Comparison of ENCODE assay signal across 22 cellular contexts in the genomic region with DNA sequence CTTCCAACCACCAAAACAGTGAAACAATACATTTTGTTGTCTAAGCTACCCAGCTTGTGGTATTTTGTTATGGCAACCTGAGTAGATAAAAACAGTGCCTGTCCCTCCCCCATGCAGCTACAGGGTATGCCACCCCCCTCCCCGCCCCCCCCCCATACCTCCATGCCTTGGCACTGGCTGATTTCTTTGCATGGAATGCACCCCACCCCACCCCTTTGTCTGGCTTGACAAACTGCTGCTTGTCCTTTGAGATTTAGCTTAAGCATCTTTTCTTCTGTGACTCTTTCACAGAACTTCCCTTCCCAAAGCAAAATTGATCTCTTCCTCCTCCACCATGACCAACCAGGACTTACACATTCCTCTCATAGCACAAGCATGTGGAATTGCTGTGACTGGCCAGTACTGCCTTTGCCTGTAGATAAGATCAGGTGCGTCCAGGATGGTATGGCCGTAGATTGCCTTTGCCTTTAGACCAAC.
DNase-seq lines count a peak whose midpoint lies in the region; ATAC-seq, FAIRE-seq and TF ChIP-seq lines count a peak whose summit lies in the region.
"Had no signal": no experiment of that assay in that cellular context is flagged by ENCODE, and none has a peak within 500 bp of the region (broad histone marks: within the 10 kb centered on the region; RNA-seq: fewer than 3 reads in every experiment).

No MANE protein-coding gene starts in this region.

- peak overlapping the region; percentile 31 for H3K4me3 Mint-ChIP-seq in Calu3 (ENCODE audit: low read depth, unreplicated experiment)
- no peak overlapping the region for H3K4me3 Mint-ChIP-seq in mesothelial cell of epicardium
- no peak overlapping the region for H3K4me3 Mint-ChIP-seq in activated naive CD8-positive, alpha-beta T cell treated with anti-CD3 and anti-CD28 coated beads for 36 hours
- H3K4me3 Mint-ChIP-seq: activated naive CD4-positive, alpha-beta T cell treated with anti-CD3 and anti-CD28 coated beads for 36 hours; CD4-positive, alpha-beta T cell; immature natural killer cell; nephron had no signal

- H3K36me3 Mint-ChIP-seq in Calu3 (ENCODE audit: insufficient read depth, unreplicated experiment), result peaks cover 26% of the 10 kb centered on the region
- H3K36me3 Mint-ChIP-seq in mesothelial cell of epicardium, result no peaks in the 10 kb centered on the region
- no peaks in the 10 kb centered on the region for H3K36me3 Mint-ChIP-seq in activated naive CD8-positive, alpha-beta T cell treated with anti-CD3 and anti-CD28 coated beads for 36 hours
- H3K36me3 Mint-ChIP-seq: immature natural killer cell had no signal

- H3K4me3 ChIP-seq in H1 (ENCODE audit: extremely low read depth in 1 of 4, insufficient read depth in 2 of 4, low read depth in 3 of 4, low read length in 4 of 4), result no peak overlapping the region
- H3K4me3 ChIP-seq: colonic mucosa, gastrocnemius medialis, stomach had no signal

- no peak overlapping the region for H3K56ac ChIP-seq in H1 (replicated peaks; ENCODE audit: insufficient read length, low read depth, low read length)

- no peaks in the 10 kb centered on the region for H3K79me1 ChIP-seq in H1 (ENCODE audit: low read depth, low read length)

- 73% methylated on average over 3 of the region's 3 CpGs; no CpG with 5 or more reads in 1 of the 2 experiments for WGBS in H1 (ENCODE audit: extremely low coverage in 1 of 2, insufficient coverage in 1 of 2, insufficient read length in 1 of 2, insufficient replicate concordance in 2 of 2, low coverage in 1 of 2, low lambda C conversion rate in 2 of 2, missing lambda C conversion rate in 1 of 2), 2 experiments

- H4K5ac ChIP-seq in H1 (ENCODE audit: insufficient read length, low read depth, low read length), result no peak overlapping the region

- H3K4ac ChIP-seq in H1 (replicated peaks; ENCODE audit: insufficient read length, low read depth, low read length), result no peak overlapping the region

- H3K18ac ChIP-seq in H1 (ENCODE audit: extremely low read depth, low read length), result no peak overlapping the region; the same call in 1 of the 2 replicates

- no peak for ATAC-seq in GM21526 (IDR thresholded peaks at IDR 0.05; ENCODE audit: low FRiP score, unreplicated experiment)
- ATAC-seq: gastrocnemius medialis had no signal

- H3K9me3 ChIP-seq in H1 (ENCODE audit: insufficient read depth in 2 of 2, low read depth in 1 of 2, low read length in 1 of 2), result no peaks in the 10 kb centered on the region
- H3K9me3 ChIP-seq: colonic mucosa, gastrocnemius medialis, stomach had no signal

- TF ChIP-seq POLR2A in H1 (IDR thresholded peaks at IDR 0.05; ENCODE audit: control extremely low read depth in 1 of 2, low read depth in 2 of 2, low read length in 2 of 2), result no peak

- no peaks in the 10 kb centered on the region for H3K27me3 ChIP-seq in H1 (replicated peaks in 1 of 4; ENCODE audit: control insufficient read depth in 3 of 4, extremely low read depth in 1 of 4, insufficient read depth in 3 of 4, low read length in 3 of 4)
- H3K27me3 ChIP-seq: colonic mucosa, gastrocnemius medialis, stomach had no signal

- H4K20me1 ChIP-seq in H1 (replicated peaks in 1 of 2; ENCODE audit: control insufficient read depth in 1 of 2, insufficient read depth in 2 of 2, low read length in 2 of 2), result no peaks in the 10 kb centered on the region

- DNase-seq in Calu3, result peak; percentile 83
- peak; percentile 12 for DNase-seq in HuH-7.5 (ENCODE audit: low spot score)
- DNase-seq in H1 (ENCODE audit: low read depth in 1 of 2, low spot score in 2 of 2), result no peak
- no peak for DNase-seq in mesothelial cell of epicardium (ENCODE audit: low spot score in 2 of 2, unreplicated experiment in 2 of 2)
- DNase-seq in activated naive CD8-positive, alpha-beta T cell treated with anti-CD3 and anti-CD28 coated beads for 36 hours, result no peak
- no peak for DNase-seq in CD1c-positive myeloid dendritic cell (ENCODE audit: extremely low spot score)
- no peak for DNase-seq in GM19240 (ENCODE audit: insufficient read length, low spot score)
- DNase-seq: activated naive CD4-positive, alpha-beta T cell treated with anti-CD3 and anti-CD28 coated beads for 36 hours; activated T-cell treated with anti-CD3 and anti-CD28 coated beads for 4 hours; CD4-positive, alpha-beta T cell; colonic mucosa; DND-41; gastrocnemius medialis; immature natural killer cell; NCI-H1105; NCI-H774; retina; stomach had no signal

- H2BK12ac ChIP-seq in H1 (ENCODE audit: low read depth, low read length), result peak overlapping the region; percentile 10

- H3K27me3 Mint-ChIP-seq in Calu3 (ENCODE audit: unreplicated experiment), result no peaks in the 10 kb centered on the region
- no peaks in the 10 kb centered on the region for H3K27me3 Mint-ChIP-seq in mesothelial cell of epicardium (ENCODE audit: low read depth)
- no peaks in the 10 kb centered on the region for H3K27me3 Mint-ChIP-seq in activated naive CD8-positive, alpha-beta T cell treated with anti-CD3 and anti-CD28 coated beads for 36 hours
- H3K27me3 Mint-ChIP-seq: CD4-positive, alpha-beta T cell had no signal

- intact Hi-C loops in Calu3 (cut with micrococcal nuclease; ENCODE audit: unreplicated experiment), result loop anchor here (2.0 to 5.0 kb wide), 2 partner anchors 82 to 301 kb away; no protein-coding TSS in a partner anchor

- peaks cover 77% of the 10 kb centered on the region for H3K4me1 Mint-ChIP-seq in Calu3 (ENCODE audit: low read depth, unreplicated experiment)
- peaks cover 25% of the 10 kb centered on the region for H3K4me1 Mint-ChIP-seq in mesothelial cell of epicardium
- no peaks in the 10 kb centered on the region for H3K4me1 Mint-ChIP-seq in activated naive CD8-positive, alpha-beta T cell treated with anti-CD3 and anti-CD28 coated beads for 36 hours
- H3K4me1 Mint-ChIP-seq: immature natural killer cell had no signal

- H3K23ac ChIP-seq in H1 (ENCODE audit: insufficient read length), result no peak overlapping the region

- H4K91ac ChIP-seq in H1 (replicated peaks; ENCODE audit: insufficient read length, low read length), result no peak overlapping the region

- H3K9ac ChIP-seq in H1 (replicated peaks in 1 of 4; ENCODE audit: extremely low read depth in 1 of 4, low read depth in 3 of 4, low read length in 3 of 4), result no peak overlapping the region
- H3K9ac ChIP-seq: KMS-11 had no signal

- TF ChIP-seq RAD21 in H1 (IDR thresholded peaks at IDR 0.05 in 1 of 2, conservative IDR thresholded peaks at IDR 0.05 in 1 of 2; ENCODE audit: low read depth in 2 of 2, low read length in 2 of 2), result no peak

- CTCF ChIA-PET in Calu3 (lab: Charles Lee), result interaction anchor here (0.6 to 2.6 kb wide), 5 partner anchors 10 to 622 kb away, joined by 3 to 12 read pairs (median 5); no protein-coding TSS in a partner anchor
- CTCF ChIA-PET in H1 (lab: Charles Lee; ENCODE audit: partially characterized antibody), result interaction anchor here (0.9 to 2.3 kb wide), 4 partner anchors 9 to 369 kb away, joined by 3 to 8 read pairs (median 3); no protein-coding TSS in a partner anchor

- H4K8ac ChIP-seq in H1 (ENCODE audit: extremely low read depth, insufficient read depth, low read length), result no peak overlapping the region

- H3K4me1 ChIP-seq in H1 (replicated peaks in 1 of 4; ENCODE audit: control insufficient read depth in 3 of 4, insufficient read depth in 4 of 4, low read length in 3 of 4), result peaks cover 4 to 12% (median 8%) of the 10 kb centered on the region in 4 experiments; a peak in 6 of 7 replicates
- H3K4me1 ChIP-seq: colonic mucosa, gastrocnemius medialis had no signal

- H2BK120ac ChIP-seq in H1 (replicated peaks; ENCODE audit: low read depth, low read length), result no peak overlapping the region

- no peak overlapping the region for H3K14ac ChIP-seq in H1 (ENCODE audit: insufficient read length)

- peak overlapping the region; percentile 77 for H3K27ac ChIP-seq in H1 (ENCODE audit: low read depth, low read length)
- H3K27ac ChIP-seq: colonic mucosa, gastrocnemius medialis, KMS-11, stomach had no signal

- no TSS peak for BruUV-seq in Calu3 (replicated peaks; lab: Mats Ljungman, UMichigan)

- POLR2A ChIA-PET in H1 (lab: Charles Lee; ENCODE audit: partially characterized antibody), result interaction anchor here (0.6 kb wide), 1 partner anchor 164 kb away, joined by 3 read pairs; no protein-coding TSS in a partner anchor

- peak overlapping the region in 1 of 2 experiments; percentile 7; a peak in 1 of 4 replicates for H3K4me2 ChIP-seq in H1 (ENCODE audit: insufficient read depth in 1 of 2, low read depth in 2 of 2, low read length in 2 of 2)
- H3K4me2 ChIP-seq: KMS-11 had no signal

- no peaks in the 10 kb centered on the region for H3K36me3 ChIP-seq in H1 (ENCODE audit: control insufficient read depth in 2 of 4, insufficient read depth in 4 of 4, low read length in 3 of 4)
- H3K36me3 ChIP-seq: colonic mucosa, gastrocnemius medialis, stomach had no signal

- FAIRE-seq in H1 (lab: Jason Lieb, UNC), result no peak
- FAIRE-seq: GM19239 had no signal

- TF ChIP-seq EP300 in H1 (IDR thresholded peaks at IDR 0.05; ENCODE audit: borderline replicate concordance in 1 of 2, low read depth in 2 of 2, low read length in 2 of 2), result no peak

- H2BK15ac ChIP-seq in H1 (ENCODE audit: low read length), result no peak overlapping the region

- H3K9me3 Mint-ChIP-seq in Calu3 (ENCODE audit: low read depth, unreplicated experiment), result no peaks in the 10 kb centered on the region
- no peaks in the 10 kb centered on the region for H3K9me3 Mint-ChIP-seq in mesothelial cell of epicardium
- no peaks in the 10 kb centered on the region for H3K9me3 Mint-ChIP-seq in activated naive CD8-positive, alpha-beta T cell treated with anti-CD3 and anti-CD28 coated beads for 36 hours
- H3K9me3 Mint-ChIP-seq: activated naive CD4-positive, alpha-beta T cell treated with anti-CD3 and anti-CD28 coated beads for 36 hours; CD4-positive, alpha-beta T cell; nephron had no signal

- no peak for TF ChIP-seq CTCF in Calu3 (IDR thresholded peaks at IDR 0.05; ENCODE audit: unreplicated experiment)
- no peak for TF ChIP-seq CTCF in H1 (IDR thresholded peaks at IDR 0.05; ENCODE audit: control extremely low read depth in 1 of 3, insufficient read depth in 1 of 3, low read depth in 1 of 3, low read length in 3 of 3)
- TF ChIP-seq CTCF in mesothelial cell of epicardium (IDR thresholded peaks at IDR 0.05; ENCODE audit: unreplicated experiment), result no peak

- H3K23me2 ChIP-seq in H1 (ENCODE audit: low read depth, low read length), result no peaks in the 10 kb centered on the region

- H2AK5ac ChIP-seq in H1 (ENCODE audit: low read depth, low read length), result peak overlapping the region; percentile 97; the same call in 1 of the 2 replicates

- H3K79me2 ChIP-seq in H1 (ENCODE audit: control insufficient read depth in 1 of 2, insufficient read depth in 2 of 2, low read length in 2 of 2), result no peaks in the 10 kb centered on the region

- peak overlapping the region; percentile 88 for H3K27ac Mint-ChIP-seq in Calu3 (ENCODE audit: unreplicated experiment)
- peak overlapping the region; percentile 43 for H3K27ac Mint-ChIP-seq in mesothelial cell of epicardium
- no peak overlapping the region for H3K27ac Mint-ChIP-seq in activated naive CD8-positive, alpha-beta T cell treated with anti-CD3 and anti-CD28 coated beads for 36 hours
- H3K27ac Mint-ChIP-seq: activated naive CD4-positive, alpha-beta T cell treated with anti-CD3 and anti-CD28 coated beads for 36 hours; CD4-positive, alpha-beta T cell; immature natural killer cell; nephron had no signal

- peak overlapping the region; percentile 84; the same call in 1 of the 2 replicates for H2AFZ ChIP-seq in H1 (ENCODE audit: low read length)

- H2BK20ac ChIP-seq in H1 (ENCODE audit: low read length), result 0 out of 2 replicates have a peak overlapping the region, but pooled peaks have one; percentile 0

- peak overlapping the region; percentile 94 for H2BK5ac ChIP-seq in H1 (ENCODE audit: low read depth, low read length)

Comparison
In these comparisons a context has a peak if more than half of its experiments do, and no peak if none do; other contexts are left out.
1. DNase-seq: peak in Calu3 (single experiment) and HuH-7.5 (single experiment); none in H1 (0 of 2), mesothelial cell of epicardium (0 of 2), activated naive CD8-positive, alpha-beta T cell treated with anti-CD3 and anti-CD28 coated beads for 36 hours (single experiment), CD1c-positive myeloid dendritic cell (single experiment) and GM19240 (single experiment).